8 cellular contexts compared by ENCODE assay signal in genomic region chr6:134437376-134437775, GRCh38.
DNase-seq lines count a peak whose midpoint lies in the region; ATAC-seq, FAIRE-seq and TF ChIP-seq lines count a peak whose summit lies in the region.

No MANE protein-coding gene starts in this region.

- DNase-seq in HTR-8/SVneo (ENCODE audit: insufficient read length, low spot score) (no peak), left lung (peak in 1 of 2 donors; percentile 61), GDM1 (lab: John Stamatoyannopoulos, UW) (no peak), mesenteric fat pad (ENCODE audit: low spot score) (no peak), GM19238 (ENCODE audit: insufficient read length, low spot score) (no peak)
- DNase-seq in activated T-cell treated with anti-CD3 and anti-CD28 coated beads, Interleukin-2, amount 50 U/mL, for 48 hours: peak; percentile 43 to 57

- no peaks in the 10 kb centered on the region for H3K27me3 ChIP-seq in left lung

- peaks cover 3 to 24% of the 10 kb centered on the region in 2 donors for H3K4me1 ChIP-seq in left lung

- peak in 1 of 2 donors; percentile 15 for TF ChIP-seq CTCF in left lung (IDR thresholded peaks at IDR 0.05)

- H3K36me3 ChIP-seq in left lung: no peaks in the 10 kb centered on the region

- no peak overlapping the region for H3K4me3 ChIP-seq in left lung

- peak; percentile 23 for FAIRE-seq in HTR-8/SVneo (lab: Jason Lieb, UNC)

- peak; percentile 32 for ATAC-seq in GM18858 (IDR thresholded peaks at IDR 0.05; ENCODE audit: unreplicated experiment)
- peak; percentile 68 for ATAC-seq in left lung
- ATAC-seq in HG03139 (IDR thresholded peaks at IDR 0.05; ENCODE audit: unreplicated experiment): no peak

- H3K27ac ChIP-seq in left lung: peak overlapping the region; percentile 69 to 73

- H3K9me3 ChIP-seq in left lung: no peaks in the 10 kb centered on the region

- intact Hi-C loops in left lung (cut with DNase I): no loop called here

Comparison
In these comparisons a context has a peak if more than half of its experiments do, and no peak if none do; other contexts are left out.
1. DNase-seq: peak in activated T-cell treated with anti-CD3 and anti-CD28 coated beads, Interleukin-2, amount 50 U/mL, for 48 hours (2 of 2); none in HTR-8/SVneo (single experiment), GDM1 (single experiment), mesenteric fat pad (single experiment) and GM19238 (single experiment).